2 cellular contexts compared by ENCODE assay signal in the genomic region with DNA sequence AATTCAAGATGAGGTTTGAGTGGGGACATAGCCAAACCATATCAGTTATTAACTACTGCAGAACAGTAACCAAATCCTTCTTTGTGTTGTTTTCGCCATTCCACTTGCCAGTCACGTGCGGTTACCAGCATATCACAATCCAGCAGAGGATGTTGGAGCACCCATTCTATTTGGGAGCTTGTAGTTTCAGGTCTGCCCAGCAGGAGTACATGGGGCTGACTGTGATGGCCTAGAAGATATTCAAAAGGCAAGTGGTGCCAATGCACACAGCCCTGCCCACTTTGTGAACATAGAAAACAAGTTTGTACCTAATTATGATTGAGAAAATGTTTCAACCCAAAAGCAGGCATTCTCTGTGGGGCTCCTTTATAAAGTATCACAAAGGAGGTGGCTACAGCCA.
TF ChIP-seq lines count a peak whose summit lies in the region.

No MANE protein-coding gene starts in this region.

TF ChIP-seq in HepG2, 621 proteins besides CTCF, POLR2A, EP300 and RAD21:
- no peak for TF ChIP-seq ZNF737 (CRISPR knock-in tag; IDR thresholded peaks at IDR 0.05; ENCODE audit: borderline replicate concordance)
- TF ChIP-seq ERF (CRISPR knock-in tag; IDR thresholded peaks at IDR 0.05): no peak
- TF ChIP-seq ZNF577 (CRISPR knock-in tag; IDR thresholded peaks at IDR 0.05; ENCODE audit: borderline replicate concordance, low read depth): no peak
- TF ChIP-seq, protein P1, sequence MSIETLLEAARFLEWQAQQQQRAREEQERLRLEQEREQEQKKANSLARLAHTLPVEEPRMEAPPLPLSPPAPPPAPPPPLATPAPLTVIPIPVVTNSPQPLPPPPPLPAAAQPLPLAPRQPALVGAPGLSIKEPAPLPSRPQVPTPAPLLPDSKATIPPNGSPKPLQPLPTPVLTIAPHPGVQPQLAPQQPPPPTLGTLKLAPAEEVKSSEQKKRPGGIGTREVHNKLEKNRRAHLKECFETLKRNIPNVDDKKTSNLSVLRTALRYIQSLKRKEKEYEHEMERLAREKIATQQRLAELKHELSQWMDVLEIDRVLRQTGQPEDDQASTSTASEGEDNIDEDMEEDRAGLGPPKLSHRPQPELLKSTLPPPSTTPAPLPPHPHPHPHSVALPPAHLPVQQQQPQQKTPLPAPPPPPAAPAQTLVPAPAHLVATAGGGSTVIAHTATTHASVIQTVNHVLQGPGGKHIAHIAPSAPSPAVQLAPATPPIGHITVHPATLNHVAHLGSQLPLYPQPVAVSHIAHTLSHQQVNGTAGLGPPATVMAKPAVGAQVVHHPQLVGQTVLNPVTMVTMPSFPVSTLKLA (IDR thresholded peaks at IDR 0.05): no peak
- TF ChIP-seq, protein P2, sequence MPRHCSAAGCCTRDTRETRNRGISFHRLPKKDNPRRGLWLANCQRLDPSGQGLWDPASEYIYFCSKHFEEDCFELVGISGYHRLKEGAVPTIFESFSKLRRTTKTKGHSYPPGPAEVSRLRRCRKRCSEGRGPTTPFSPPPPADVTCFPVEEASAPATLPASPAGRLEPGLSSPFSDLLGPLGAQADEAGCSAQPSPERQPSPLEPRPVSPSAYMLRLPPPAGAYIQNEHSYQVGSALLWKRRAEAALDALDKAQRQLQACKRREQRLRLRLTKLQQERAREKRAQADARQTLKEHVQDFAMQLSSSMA (CRISPR knock-in tag; IDR thresholded peaks at IDR 0.05): no peak
- no peak for TF ChIP-seq TRIM24 (CRISPR knock-in tag; IDR thresholded peaks at IDR 0.05)
- TF ChIP-seq CENPT (CRISPR knock-in tag; IDR thresholded peaks at IDR 0.05; ENCODE audit: low read depth): no peak
- TF ChIP-seq, protein P3, sequence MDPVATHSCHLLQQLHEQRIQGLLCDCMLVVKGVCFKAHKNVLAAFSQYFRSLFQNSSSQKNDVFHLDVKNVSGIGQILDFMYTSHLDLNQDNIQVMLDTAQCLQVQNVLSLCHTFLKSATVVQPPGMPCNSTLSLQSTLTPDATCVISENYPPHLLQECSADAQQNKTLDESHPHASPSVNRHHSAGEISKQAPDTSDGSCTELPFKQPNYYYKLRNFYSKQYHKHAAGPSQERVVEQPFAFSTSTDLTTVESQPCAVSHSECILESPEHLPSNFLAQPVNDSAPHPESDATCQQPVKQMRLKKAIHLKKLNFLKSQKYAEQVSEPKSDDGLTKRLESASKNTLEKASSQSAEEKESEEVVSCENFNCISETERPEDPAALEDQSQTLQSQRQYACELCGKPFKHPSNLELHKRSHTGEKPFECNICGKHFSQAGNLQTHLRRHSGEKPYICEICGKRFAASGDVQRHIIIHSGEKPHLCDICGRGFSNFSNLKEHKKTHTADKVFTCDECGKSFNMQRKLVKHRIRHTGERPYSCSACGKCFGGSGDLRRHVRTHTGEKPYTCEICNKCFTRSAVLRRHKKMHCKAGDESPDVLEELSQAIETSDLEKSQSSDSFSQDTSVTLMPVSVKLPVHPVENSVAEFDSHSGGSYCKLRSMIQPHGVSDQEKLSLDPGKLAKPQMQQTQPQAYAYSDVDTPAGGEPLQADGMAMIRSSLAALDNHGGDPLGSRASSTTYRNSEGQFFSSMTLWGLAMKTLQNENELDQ (CRISPR knock-in tag; IDR thresholded peaks at IDR 0.05; ENCODE audit: borderline replicate concordance): no peak
- TF ChIP-seq, protein P4, sequence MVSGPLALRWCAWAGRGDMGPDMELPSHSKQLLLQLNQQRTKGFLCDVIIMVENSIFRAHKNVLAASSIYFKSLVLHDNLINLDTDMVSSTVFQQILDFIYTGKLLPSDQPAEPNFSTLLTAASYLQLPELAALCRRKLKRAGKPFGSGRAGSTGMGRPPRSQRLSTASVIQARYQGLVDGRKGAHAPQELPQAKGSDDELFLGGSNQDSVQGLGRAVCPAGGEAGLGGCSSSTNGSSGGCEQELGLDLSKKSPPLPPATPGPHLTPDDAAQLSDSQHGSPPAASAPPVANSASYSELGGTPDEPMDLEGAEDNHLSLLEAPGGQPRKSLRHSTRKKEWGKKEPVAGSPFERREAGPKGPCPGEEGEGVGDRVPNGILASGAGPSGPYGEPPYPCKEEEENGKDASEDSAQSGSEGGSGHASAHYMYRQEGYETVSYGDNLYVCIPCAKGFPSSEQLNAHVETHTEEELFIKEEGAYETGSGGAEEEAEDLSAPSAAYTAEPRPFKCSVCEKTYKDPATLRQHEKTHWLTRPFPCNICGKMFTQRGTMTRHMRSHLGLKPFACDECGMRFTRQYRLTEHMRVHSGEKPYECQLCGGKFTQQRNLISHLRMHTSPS (CRISPR knock-in tag; IDR thresholded peaks at IDR 0.05; ENCODE audit: low read depth): no peak
- TF ChIP-seq SCMH1 (CRISPR knock-in tag; IDR thresholded peaks at IDR 0.05; ENCODE audit: borderline replicate concordance): no peak
- no peak for TF ChIP-seq ZNF761 (CRISPR knock-in tag; conservative IDR thresholded peaks at IDR 0.05)
- no peak for TF ChIP-seq YEATS4 (CRISPR knock-in tag; IDR thresholded peaks at IDR 0.05; ENCODE audit: borderline replicate concordance)
- TF ChIP-seq TBX2 (CRISPR knock-in tag; IDR thresholded peaks at IDR 0.05; ENCODE audit: borderline replicate concordance): no peak
- TF ChIP-seq ZNF878 (CRISPR knock-in tag; IDR thresholded peaks at IDR 0.05): no peak
- TF ChIP-seq, protein P5, sequence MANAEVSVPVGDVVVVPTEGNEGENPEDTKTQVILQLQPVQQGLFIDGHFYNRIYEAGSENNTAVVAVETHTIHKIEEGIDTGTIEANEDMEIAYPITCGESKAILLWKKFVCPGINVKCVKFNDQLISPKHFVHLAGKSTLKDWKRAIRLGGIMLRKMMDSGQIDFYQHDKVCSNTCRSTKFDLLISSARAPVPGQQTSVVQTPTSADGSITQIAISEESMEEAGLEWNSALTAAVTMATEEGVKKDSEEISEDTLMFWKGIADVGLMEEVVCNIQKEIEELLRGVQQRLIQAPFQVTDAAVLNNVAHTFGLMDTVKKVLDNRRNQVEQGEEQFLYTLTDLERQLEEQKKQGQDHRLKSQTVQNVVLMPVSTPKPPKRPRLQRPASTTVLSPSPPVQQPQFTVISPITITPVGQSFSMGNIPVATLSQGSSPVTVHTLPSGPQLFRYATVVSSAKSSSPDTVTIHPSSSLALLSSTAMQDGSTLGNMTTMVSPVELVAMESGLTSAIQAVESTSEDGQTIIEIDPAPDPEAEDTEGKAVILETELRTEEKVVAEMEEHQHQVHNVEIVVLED (CRISPR knock-in tag; IDR thresholded peaks at IDR 0.05; ENCODE audit: borderline replicate concordance): no peak
- TF ChIP-seq SPEN (CRISPR knock-in tag; IDR thresholded peaks at IDR 0.05; ENCODE audit: low read depth): no peak

TF ChIP-seq in H1, 55 proteins besides CTCF, POLR2A, EP300 and RAD21:
- no peak for TF ChIP-seq ASH2L (IDR thresholded peaks at IDR 0.05; ENCODE audit: low read length)
